Comparison of ENCODE assay signal across 1 cellular context in the genomic region with DNA sequence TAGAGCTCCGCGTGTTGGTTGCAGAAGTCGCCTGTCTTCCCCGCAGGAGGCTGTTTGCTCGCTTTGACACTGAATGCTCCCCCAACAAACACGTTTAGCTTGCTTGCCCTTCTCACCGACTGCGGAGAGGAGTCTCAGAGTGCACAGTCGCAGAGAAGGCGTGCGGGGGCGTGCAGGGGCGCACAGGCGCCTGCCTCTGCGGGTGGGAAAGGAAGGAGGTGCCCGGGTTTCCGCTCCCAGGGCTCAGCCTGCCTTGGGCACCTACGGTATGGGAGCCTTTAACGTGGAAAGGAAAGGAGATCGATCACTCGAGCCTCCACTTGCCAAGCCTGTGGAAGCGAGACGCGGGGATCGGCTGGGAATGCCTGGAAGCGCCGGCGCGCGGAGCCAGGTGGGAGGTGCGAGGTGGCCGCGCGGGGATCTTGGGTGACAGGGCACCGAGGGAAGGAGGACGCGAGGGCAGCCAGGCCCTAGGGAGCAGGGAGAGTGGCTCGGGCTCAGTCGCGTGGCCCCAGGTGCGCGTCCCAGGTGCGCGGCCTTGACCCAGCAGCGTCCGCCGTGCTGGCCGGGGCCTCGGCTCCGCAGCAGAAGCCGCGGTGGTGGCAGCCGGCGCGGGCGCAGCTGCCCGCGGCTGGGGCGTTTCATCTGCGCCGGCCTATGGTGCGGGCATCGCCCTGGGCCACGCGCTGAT.
A peak's percentile ranks its signal among the peaks of the same experiment; 100 is the strongest.
TF ChIP-seq lines count a peak whose summit lies in the region.

A gene (plus strand): TSS at position 419 of the 691 bp plus-strand sequence. CDS start 749 bp downstream, outside the sequence.

TF ChIP-seq in K562, 482 proteins besides CTCF, POLR2A, EP300 and RAD21 (continued from another document and continues in another):
- TF ChIP-seq SOX6 (IDR thresholded peaks at IDR 0.05) (peak; percentile 44; the same call in 1 of the 2 replicates), CREB1 (IDR thresholded peaks at IDR 0.05) (no peak), CREB1 (CRISPR knock-in tag; IDR thresholded peaks at IDR 0.05) (peak; percentile 55; the same call in 1 of the 2 replicates), ZNF354B (CRISPR knock-in tag; IDR thresholded peaks at IDR 0.05) (no peak), ZNF184 (CRISPR knock-in tag; IDR thresholded peaks at IDR 0.05) (no peak), PHTF2 (CRISPR knock-in tag; IDR thresholded peaks at IDR 0.05) (no peak), ZNF77 (CRISPR knock-in tag; IDR thresholded peaks at IDR 0.05) (no peak), RBBP5 (IDR thresholded peaks at IDR 0.05; ENCODE audit: borderline replicate concordance, insufficient read depth, low read length, poor library complexity, severe bottlenecking) (peak; percentile 88), ZNF583 (CRISPR knock-in tag; IDR thresholded peaks at IDR 0.05) (no peak), FOXA1 (IDR thresholded peaks at IDR 0.05; ENCODE audit: borderline replicate concordance) (no peak), HMG20B (CRISPR knock-in tag; IDR thresholded peaks at IDR 0.05) (no peak), SAP30 (IDR thresholded peaks at IDR 0.05; ENCODE audit: borderline replicate concordance, insufficient read depth, low read depth, low read length, poor library complexity, severe bottlenecking) (no peak), MAFF (IDR thresholded peaks at IDR 0.05; ENCODE audit: low read length) (no peak), CBX1 (IDR thresholded peaks at IDR 0.05; ENCODE audit: low read depth) (peak; percentile 40; the same call in 1 of the 2 replicates), SAFB (IDR thresholded peaks at IDR 0.05; ENCODE audit: borderline replicate concordance, low read depth, low read length) (0 out of 2 replicates have a peak, but pooled peaks have one; percentile 25), TBP (optimal IDR thresholded peaks at IDR 0.05; ENCODE audit: low read depth, low read length) (peak; percentile 68), FOXJ3 (CRISPR knock-in tag; IDR thresholded peaks at IDR 0.05) (no peak), SMARCA4 (IDR thresholded peaks at IDR 0.05) (peak; percentile 24; the same call in 1 of the 2 replicates), CCNT2 (IDR thresholded peaks at IDR 0.05; ENCODE audit: borderline replicate concordance, extremely low read depth, insufficient read length, low read depth, low read length) (peak; percentile 26), ZNF76 (CRISPR knock-in tag; IDR thresholded peaks at IDR 0.05; ENCODE audit: borderline replicate concordance) (no peak), ZNF274 (IDR thresholded peaks at IDR 0.05; ENCODE audit: borderline replicate concordance, low read depth, low read length) (no peak), SLC30A9 (CRISPR knock-in tag; IDR thresholded peaks at IDR 0.05) (no peak), ZNF324 (CRISPR knock-in tag; IDR thresholded peaks at IDR 0.05) (no peak)
- TF ChIP-seq, protein P1, sequence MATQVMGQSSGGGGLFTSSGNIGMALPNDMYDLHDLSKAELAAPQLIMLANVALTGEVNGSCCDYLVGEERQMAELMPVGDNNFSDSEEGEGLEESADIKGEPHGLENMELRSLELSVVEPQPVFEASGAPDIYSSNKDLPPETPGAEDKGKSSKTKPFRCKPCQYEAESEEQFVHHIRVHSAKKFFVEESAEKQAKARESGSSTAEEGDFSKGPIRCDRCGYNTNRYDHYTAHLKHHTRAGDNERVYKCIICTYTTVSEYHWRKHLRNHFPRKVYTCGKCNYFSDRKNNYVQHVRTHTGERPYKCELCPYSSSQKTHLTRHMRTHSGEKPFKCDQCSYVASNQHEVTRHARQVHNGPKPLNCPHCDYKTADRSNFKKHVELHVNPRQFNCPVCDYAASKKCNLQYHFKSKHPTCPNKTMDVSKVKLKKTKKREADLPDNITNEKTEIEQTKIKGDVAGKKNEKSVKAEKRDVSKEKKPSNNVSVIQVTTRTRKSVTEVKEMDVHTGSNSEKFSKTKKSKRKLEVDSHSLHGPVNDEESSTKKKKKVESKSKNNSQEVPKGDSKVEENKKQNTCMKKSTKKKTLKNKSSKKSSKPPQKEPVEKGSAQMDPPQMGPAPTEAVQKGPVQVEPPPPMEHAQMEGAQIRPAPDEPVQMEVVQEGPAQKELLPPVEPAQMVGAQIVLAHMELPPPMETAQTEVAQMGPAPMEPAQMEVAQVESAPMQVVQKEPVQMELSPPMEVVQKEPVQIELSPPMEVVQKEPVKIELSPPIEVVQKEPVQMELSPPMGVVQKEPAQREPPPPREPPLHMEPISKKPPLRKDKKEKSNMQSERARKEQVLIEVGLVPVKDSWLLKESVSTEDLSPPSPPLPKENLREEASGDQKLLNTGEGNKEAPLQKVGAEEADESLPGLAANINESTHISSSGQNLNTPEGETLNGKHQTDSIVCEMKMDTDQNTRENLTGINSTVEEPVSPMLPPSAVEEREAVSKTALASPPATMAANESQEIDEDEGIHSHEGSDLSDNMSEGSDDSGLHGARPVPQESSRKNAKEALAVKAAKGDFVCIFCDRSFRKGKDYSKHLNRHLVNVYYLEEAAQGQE (CRISPR knock-in tag; IDR thresholded peaks at IDR 0.05; ENCODE audit: low read depth), result no peak
- TF ChIP-seq, protein P2, sequence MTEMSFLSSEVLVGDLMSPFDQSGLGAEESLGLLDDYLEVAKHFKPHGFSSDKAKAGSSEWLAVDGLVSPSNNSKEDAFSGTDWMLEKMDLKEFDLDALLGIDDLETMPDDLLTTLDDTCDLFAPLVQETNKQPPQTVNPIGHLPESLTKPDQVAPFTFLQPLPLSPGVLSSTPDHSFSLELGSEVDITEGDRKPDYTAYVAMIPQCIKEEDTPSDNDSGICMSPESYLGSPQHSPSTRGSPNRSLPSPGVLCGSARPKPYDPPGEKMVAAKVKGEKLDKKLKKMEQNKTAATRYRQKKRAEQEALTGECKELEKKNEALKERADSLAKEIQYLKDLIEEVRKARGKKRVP (CRISPR knock-in tag; IDR thresholded peaks at IDR 0.05), result no peak
- TF ChIP-seq, protein P3, sequence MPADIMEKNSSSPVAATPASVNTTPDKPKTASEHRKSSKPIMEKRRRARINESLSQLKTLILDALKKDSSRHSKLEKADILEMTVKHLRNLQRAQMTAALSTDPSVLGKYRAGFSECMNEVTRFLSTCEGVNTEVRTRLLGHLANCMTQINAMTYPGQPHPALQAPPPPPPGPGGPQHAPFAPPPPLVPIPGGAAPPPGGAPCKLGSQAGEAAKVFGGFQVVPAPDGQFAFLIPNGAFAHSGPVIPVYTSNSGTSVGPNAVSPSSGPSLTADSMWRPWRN (IDR thresholded peaks at IDR 0.05; ENCODE audit: low read depth), result no peak
- TF ChIP-seq, protein P4, sequence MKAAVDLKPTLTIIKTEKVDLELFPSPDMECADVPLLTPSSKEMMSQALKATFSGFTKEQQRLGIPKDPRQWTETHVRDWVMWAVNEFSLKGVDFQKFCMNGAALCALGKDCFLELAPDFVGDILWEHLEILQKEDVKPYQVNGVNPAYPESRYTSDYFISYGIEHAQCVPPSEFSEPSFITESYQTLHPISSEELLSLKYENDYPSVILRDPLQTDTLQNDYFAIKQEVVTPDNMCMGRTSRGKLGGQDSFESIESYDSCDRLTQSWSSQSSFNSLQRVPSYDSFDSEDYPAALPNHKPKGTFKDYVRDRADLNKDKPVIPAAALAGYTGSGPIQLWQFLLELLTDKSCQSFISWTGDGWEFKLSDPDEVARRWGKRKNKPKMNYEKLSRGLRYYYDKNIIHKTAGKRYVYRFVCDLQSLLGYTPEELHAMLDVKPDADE (conservative IDR thresholded peaks at IDR 0.05; ENCODE audit: control insufficient read depth, low read depth, low read length), result peak; percentile 52; the same call in 1 of the 2 replicates
- TF ChIP-seq, protein P5, sequence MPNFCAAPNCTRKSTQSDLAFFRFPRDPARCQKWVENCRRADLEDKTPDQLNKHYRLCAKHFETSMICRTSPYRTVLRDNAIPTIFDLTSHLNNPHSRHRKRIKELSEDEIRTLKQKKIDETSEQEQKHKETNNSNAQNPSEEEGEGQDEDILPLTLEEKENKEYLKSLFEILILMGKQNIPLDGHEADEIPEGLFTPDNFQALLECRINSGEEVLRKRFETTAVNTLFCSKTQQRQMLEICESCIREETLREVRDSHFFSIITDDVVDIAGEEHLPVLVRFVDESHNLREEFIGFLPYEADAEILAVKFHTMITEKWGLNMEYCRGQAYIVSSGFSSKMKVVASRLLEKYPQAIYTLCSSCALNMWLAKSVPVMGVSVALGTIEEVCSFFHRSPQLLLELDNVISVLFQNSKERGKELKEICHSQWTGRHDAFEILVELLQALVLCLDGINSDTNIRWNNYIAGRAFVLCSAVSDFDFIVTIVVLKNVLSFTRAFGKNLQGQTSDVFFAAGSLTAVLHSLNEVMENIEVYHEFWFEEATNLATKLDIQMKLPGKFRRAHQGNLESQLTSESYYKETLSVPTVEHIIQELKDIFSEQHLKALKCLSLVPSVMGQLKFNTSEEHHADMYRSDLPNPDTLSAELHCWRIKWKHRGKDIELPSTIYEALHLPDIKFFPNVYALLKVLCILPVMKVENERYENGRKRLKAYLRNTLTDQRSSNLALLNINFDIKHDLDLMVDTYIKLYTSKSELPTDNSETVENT (CRISPR knock-in tag; IDR thresholded peaks at IDR 0.05), result peak; percentile 6; the same call in 1 of the 2 replicates
- TF ChIP-seq, protein P6, sequence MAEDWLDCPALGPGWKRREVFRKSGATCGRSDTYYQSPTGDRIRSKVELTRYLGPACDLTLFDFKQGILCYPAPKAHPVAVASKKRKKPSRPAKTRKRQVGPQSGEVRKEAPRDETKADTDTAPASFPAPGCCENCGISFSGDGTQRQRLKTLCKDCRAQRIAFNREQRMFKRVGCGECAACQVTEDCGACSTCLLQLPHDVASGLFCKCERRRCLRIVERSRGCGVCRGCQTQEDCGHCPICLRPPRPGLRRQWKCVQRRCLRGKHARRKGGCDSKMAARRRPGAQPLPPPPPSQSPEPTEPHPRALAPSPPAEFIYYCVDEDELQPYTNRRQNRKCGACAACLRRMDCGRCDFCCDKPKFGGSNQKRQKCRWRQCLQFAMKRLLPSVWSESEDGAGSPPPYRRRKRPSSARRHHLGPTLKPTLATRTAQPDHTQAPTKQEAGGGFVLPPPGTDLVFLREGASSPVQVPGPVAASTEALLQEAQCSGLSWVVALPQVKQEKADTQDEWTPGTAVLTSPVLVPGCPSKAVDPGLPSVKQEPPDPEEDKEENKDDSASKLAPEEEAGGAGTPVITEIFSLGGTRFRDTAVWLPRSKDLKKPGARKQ (CRISPR knock-in tag; IDR thresholded peaks at IDR 0.05), result no peak
- TF ChIP-seq, protein P7, sequence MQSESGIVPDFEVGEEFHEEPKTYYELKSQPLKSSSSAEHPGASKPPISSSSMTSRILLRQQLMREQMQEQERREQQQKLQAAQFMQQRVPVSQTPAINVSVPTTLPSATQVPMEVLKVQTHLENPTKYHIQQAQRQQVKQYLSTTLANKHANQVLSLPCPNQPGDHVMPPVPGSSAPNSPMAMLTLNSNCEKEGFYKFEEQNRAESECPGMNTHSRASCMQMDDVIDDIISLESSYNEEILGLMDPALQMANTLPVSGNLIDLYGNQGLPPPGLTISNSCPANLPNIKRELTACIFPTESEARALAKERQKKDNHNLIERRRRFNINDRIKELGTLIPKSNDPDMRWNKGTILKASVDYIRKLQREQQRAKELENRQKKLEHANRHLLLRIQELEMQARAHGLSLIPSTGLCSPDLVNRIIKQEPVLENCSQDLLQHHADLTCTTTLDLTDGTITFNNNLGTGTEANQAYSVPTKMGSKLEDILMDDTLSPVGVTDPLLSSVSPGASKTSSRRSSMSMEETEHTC (IDR thresholded peaks at IDR 0.05), result no peak
- TF ChIP-seq, protein P8, sequence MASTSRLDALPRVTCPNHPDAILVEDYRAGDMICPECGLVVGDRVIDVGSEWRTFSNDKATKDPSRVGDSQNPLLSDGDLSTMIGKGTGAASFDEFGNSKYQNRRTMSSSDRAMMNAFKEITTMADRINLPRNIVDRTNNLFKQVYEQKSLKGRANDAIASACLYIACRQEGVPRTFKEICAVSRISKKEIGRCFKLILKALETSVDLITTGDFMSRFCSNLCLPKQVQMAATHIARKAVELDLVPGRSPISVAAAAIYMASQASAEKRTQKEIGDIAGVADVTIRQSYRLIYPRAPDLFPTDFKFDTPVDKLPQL (IDR thresholded peaks at IDR 0.05; ENCODE audit: extremely low read depth, insufficient read length), result no peak
- TF ChIP-seq, protein P9, sequence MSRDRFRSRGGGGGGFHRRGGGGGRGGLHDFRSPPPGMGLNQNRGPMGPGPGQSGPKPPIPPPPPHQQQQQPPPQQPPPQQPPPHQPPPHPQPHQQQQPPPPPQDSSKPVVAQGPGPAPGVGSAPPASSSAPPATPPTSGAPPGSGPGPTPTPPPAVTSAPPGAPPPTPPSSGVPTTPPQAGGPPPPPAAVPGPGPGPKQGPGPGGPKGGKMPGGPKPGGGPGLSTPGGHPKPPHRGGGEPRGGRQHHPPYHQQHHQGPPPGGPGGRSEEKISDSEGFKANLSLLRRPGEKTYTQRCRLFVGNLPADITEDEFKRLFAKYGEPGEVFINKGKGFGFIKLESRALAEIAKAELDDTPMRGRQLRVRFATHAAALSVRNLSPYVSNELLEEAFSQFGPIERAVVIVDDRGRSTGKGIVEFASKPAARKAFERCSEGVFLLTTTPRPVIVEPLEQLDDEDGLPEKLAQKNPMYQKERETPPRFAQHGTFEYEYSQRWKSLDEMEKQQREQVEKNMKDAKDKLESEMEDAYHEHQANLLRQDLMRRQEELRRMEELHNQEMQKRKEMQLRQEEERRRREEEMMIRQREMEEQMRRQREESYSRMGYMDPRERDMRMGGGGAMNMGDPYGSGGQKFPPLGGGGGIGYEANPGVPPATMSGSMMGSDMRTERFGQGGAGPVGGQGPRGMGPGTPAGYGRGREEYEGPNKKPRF (IDR thresholded peaks at IDR 0.05; ENCODE audit: low read depth, low read length), result no peak
- TF ChIP-seq, protein P10, sequence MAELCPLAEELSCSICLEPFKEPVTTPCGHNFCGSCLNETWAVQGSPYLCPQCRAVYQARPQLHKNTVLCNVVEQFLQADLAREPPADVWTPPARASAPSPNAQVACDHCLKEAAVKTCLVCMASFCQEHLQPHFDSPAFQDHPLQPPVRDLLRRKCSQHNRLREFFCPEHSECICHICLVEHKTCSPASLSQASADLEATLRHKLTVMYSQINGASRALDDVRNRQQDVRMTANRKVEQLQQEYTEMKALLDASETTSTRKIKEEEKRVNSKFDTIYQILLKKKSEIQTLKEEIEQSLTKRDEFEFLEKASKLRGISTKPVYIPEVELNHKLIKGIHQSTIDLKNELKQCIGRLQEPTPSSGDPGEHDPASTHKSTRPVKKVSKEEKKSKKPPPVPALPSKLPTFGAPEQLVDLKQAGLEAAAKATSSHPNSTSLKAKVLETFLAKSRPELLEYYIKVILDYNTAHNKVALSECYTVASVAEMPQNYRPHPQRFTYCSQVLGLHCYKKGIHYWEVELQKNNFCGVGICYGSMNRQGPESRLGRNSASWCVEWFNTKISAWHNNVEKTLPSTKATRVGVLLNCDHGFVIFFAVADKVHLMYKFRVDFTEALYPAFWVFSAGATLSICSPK (IDR thresholded peaks at IDR 0.05; ENCODE audit: borderline replicate concordance), result no peak
